Comparison of ENCODE assay signal across 21 cellular contexts in genomic region chr2:33141476-33141875, GRCh38.
A peak's percentile ranks its signal among the peaks of the same experiment; 100 is the strongest.
DNase-seq lines count a peak whose midpoint lies in the region; ATAC-seq and TF ChIP-seq lines count a peak whose summit lies in the region.
"Had no signal": no experiment of that assay in that cellular context is flagged by ENCODE, and none has a peak within 500 bp of the region (broad histone marks: within the 10 kb centered on the region; RNA-seq: fewer than 3 reads in every experiment).

No MANE protein-coding gene starts in this region.

- H3K9me3 Mint-ChIP-seq in nephron: no peaks in the 10 kb centered on the region
- H3K9me3 Mint-ChIP-seq: CD8-positive, alpha-beta T cell; GM23338 had no signal

- peak overlapping the region in 2 of 3 experiments; percentile 50 to 55 for H3K27ac Mint-ChIP-seq in nephron
- H3K27ac Mint-ChIP-seq: CD8-positive, alpha-beta T cell; GM23338 had no signal

- TF ChIP-seq EP300 in esophagus muscularis mucosa (IDR thresholded peaks at IDR 0.05): no peak

- no peak overlapping the region for H3K4me3 Mint-ChIP-seq in nephron
- H3K4me3 Mint-ChIP-seq: CD8-positive, alpha-beta T cell; GM23338 had no signal

- H3K9me3 ChIP-seq in esophagus muscularis mucosa: no peaks in the 10 kb centered on the region
- H3K9me3 ChIP-seq: HAP-1 had no signal

- H3K4me1 Mint-ChIP-seq in nephron: peaks cover 71% of the 10 kb centered on the region

- TF ChIP-seq POLR2A in esophagus muscularis mucosa (IDR thresholded peaks at IDR 0.05; ENCODE audit: low read depth): no peak

- whole genome bisulfite sequencing in esophagus muscularis mucosa: 80% methylated on average over 5 of the region's 5 CpGs

- H3K27me3 Mint-ChIP-seq in nephron (ENCODE audit: low read depth): peaks cover 3% of the 10 kb centered on the region

- H3K27me3 ChIP-seq in esophagus muscularis mucosa: no peaks in the 10 kb centered on the region
- H3K27me3 ChIP-seq: BLaER1 treated with 17β-estradiol and CSF1 and Interleukin-3, amounts not matched to agents 10 nM and 100 nM had no signal

- DNase-seq in Right ventricle myocardium superior (no peak), cardiac septum (ENCODE audit: low spot score) (no peak), esophagus muscularis mucosa (ENCODE audit: extremely low spot score) (no peak), C1 segment of cervical spinal cord (lab: John Stamatoyannopoulos, UW) (no peak)
- no peak for DNase-seq in central memory CD4-positive, alpha-beta T cell
- DNase-seq: 8988T; CD8-positive, alpha-beta T cell; DND-41; KBM-7; NCI-H1105 treated with DMSO at 0.1 percent for 48 hours; NCI-H1694; NCI-H2081; NCI-H2171 treated with DMSO at 0.1 percent for 48 hours; NCI-H446; NCI-H526 had no signal

- intact Hi-C loops in Right ventricle myocardium superior (cut with DNase I) (no loop called here), cardiac septum (cut with DNase I) (no loop called here), esophagus muscularis mucosa (cut with DNase I) (no loop called here)

- H3K4me1 ChIP-seq in esophagus muscularis mucosa: peaks cover 38 to 95% (median 92%) of the 10 kb centered on the region in 4 donors
- H3K4me1 ChIP-seq: HAP-1 had no signal

- H3K4me3 ChIP-seq in esophagus muscularis mucosa: no peak overlapping the region
- H3K4me3 ChIP-seq: BLaER1 treated with 17β-estradiol and CSF1 and Interleukin-3, amounts not matched to agents 10 nM and 100 nM; GM12878; GM23338; HAP-1 had no signal

- peaks cover 0 to 9% (median 0%) of the 10 kb centered on the region in 4 donors for H3K36me3 ChIP-seq in esophagus muscularis mucosa
- H3K36me3 ChIP-seq: BLaER1 treated with 17β-estradiol and CSF1 and Interleukin-3, amounts not matched to agents 10 nM and 100 nM; HAP-1 had no signal

- peaks cover 4% of the 10 kb centered on the region for H3K36me3 Mint-ChIP-seq in nephron (ENCODE audit: low read depth)
- H3K36me3 Mint-ChIP-seq: CD8-positive, alpha-beta T cell had no signal

- peak overlapping the region in 3 of 4 donors; percentile 70 to 77 (median 76) for H3K27ac ChIP-seq in esophagus muscularis mucosa (replicated peaks in 1 of 4)
- H3K27ac ChIP-seq: BLaER1 treated with 17β-estradiol and CSF1 and Interleukin-3, amounts not matched to agents 10 nM and 100 nM had no signal

- ATAC-seq in Right ventricle myocardium superior (ENCODE audit: poor library complexity) (peak; percentile 46), GM19023 (IDR thresholded peaks at IDR 0.05; ENCODE audit: unreplicated experiment) (no peak)
- ATAC-seq: CD8-positive, alpha-beta T cell; GM12878; GM23338 had no signal

- no peak for TF ChIP-seq CTCF in esophagus muscularis mucosa (IDR thresholded peaks at IDR 0.05)
- TF ChIP-seq CTCF in nephron (IDR thresholded peaks at IDR 0.05; ENCODE audit: unreplicated experiment in 3 of 3): no peak
